Comparison of ENCODE assay signal across 9 cellular contexts in the genomic region with DNA sequence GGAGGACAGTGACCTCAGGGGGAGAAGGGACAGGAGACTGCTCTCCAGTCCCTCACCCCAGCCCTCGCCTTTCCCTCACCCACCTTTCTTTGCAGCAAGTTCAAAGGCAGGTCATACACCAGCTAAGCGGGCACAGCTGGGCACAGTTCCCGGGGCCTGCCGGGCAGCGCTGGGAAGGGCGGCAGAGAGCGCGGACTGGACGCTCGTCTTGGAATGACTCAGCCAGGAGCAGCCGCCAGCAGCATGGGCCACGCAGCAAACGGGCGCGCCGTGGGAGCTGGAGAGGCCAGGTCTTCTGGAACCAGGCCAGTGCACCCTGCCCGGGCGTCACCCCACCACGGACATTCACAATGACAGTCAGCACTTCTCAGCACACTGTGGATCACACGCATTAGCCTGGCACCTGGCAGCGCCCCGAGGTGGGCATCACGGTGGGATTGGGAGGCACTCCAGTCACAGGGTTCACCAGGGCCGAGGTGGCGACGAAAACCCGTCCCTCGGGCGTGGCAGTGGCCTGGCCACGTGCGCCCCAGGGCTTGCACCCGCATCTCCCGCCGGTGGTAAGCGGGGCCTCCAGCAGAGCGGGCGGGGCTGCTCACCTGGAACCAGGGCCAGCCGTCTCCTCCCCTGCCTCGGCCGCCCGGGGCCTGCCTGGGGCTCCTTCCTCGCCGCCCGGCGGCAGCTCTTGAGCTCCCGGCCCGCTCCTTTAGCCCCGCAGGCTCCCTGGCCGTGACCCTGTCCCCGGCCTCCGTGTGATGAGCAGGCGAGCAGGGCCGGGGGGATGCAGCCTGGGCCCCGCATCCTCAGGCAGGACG. TPM values are rescaled to one million over a fixed set of nuclear protein-coding genes. Genes with fewer than 3 reads are reported as not detected.
DNase-seq lines count a peak whose midpoint lies in the region; ATAC-seq lines count a peak whose summit lies in the region.
"Had no signal": no experiment of that assay in that cellular context is flagged by ENCODE, and none has a peak within 500 bp of the region (broad histone marks: within the 10 kb centered on the region; RNA-seq: fewer than 3 reads in every experiment).

No MANE protein-coding gene starts in this region.

- peak; percentile 15 for ATAC-seq in GM21576 (IDR thresholded peaks at IDR 0.05; ENCODE audit: unreplicated experiment)
- ATAC-seq in HG02981 (IDR thresholded peaks at IDR 0.05; ENCODE audit: unreplicated experiment): no peak

- DNase-seq in Daoy (ENCODE audit: low read depth) (peak; percentile 68), NCI-H1092 (lab: John Stamatoyannopoulos, UW) (peak; percentile 11), caudate nucleus (lab: John Stamatoyannopoulos, UW) (peak in 44 of 61 donors; percentile 20 to 82 (median 49)), kidney tubule cell (ENCODE audit: low spot score) (peak; percentile 89), NCI-H2107 (lab: John Stamatoyannopoulos, UW) (no peak)

- H3K27me3 Mint-ChIP-seq in stimulated activated naive CD8-positive, alpha-beta T cell treated with anti-CD3 and anti-CD28 coated beads, Interleukin-15, Interleukin-2, amounts not matched to agents 100 ng/mL and 50 ng/mL, for 24 hours: peaks cover 35% of the 10 kb centered on the region

- no peaks in the 10 kb centered on the region for H3K9me3 Mint-ChIP-seq in stimulated activated naive CD8-positive, alpha-beta T cell treated with anti-CD3 and anti-CD28 coated beads, Interleukin-15, Interleukin-2, amounts not matched to agents 100 ng/mL and 50 ng/mL, for 24 hours

- H3K4me3 Mint-ChIP-seq in stimulated activated naive CD8-positive, alpha-beta T cell treated with anti-CD3 and anti-CD28 coated beads, Interleukin-15, Interleukin-2, amounts not matched to agents 100 ng/mL and 50 ng/mL, for 24 hours: peak overlapping the region; percentile 35

- peak overlapping the region; percentile 62 for H3K27ac ChIP-seq in caudate nucleus (ENCODE audit: low read depth, low read length)

- H3K4me1 Mint-ChIP-seq in stimulated activated naive CD8-positive, alpha-beta T cell treated with anti-CD3 and anti-CD28 coated beads, Interleukin-15, Interleukin-2, amounts not matched to agents 100 ng/mL and 50 ng/mL, for 24 hours (ENCODE audit: low read depth): peaks cover 5% of the 10 kb centered on the region

- H3K27ac Mint-ChIP-seq in stimulated activated naive CD8-positive, alpha-beta T cell treated with anti-CD3 and anti-CD28 coated beads, Interleukin-15, Interleukin-2, amounts not matched to agents 100 ng/mL and 50 ng/mL, for 24 hours: no peak overlapping the region

- no peaks in the 10 kb centered on the region for H3K36me3 Mint-ChIP-seq in stimulated activated naive CD8-positive, alpha-beta T cell treated with anti-CD3 and anti-CD28 coated beads, Interleukin-15, Interleukin-2, amounts not matched to agents 100 ng/mL and 50 ng/mL, for 24 hours (ENCODE audit: low read depth)

RNA-seq across cellular contexts. Expression of a gene that starts 29.0 kb away (rescaled TPM):
- total RNA-seq in Daoy (2014; rRNA removed; shearing (Covaris generic)): not detected in 2 replicates

RNA-seq across cellular contexts. Expression of a gene that starts 50.8 kb away (rescaled TPM):
- total RNA-seq in Daoy (2014; rRNA removed; shearing (Covaris generic)): 6.2 and 17.1 TPM in 2 replicates
- total RNA-seq: activated CD8-positive, alpha-beta memory T cell treated with anti-CD3 and anti-CD28 coated beads for 36 hours had no signal
